In genomic region chr6:36119209-36119608, GRCh38 we compare ENCODE assay signal across 12 cellular contexts. TPM values are rescaled to one million over a fixed set of nuclear protein-coding genes. Genes with fewer than 3 reads are reported as not detected.
DNase-seq lines count a peak whose midpoint lies in the region; ATAC-seq and TF ChIP-seq lines count a peak whose summit lies in the region.
"Had no signal": no experiment of that assay in that cellular context is flagged by ENCODE, and none has a peak within 500 bp of the region (broad histone marks: within the 10 kb centered on the region; RNA-seq: fewer than 3 reads in every experiment).

No MANE protein-coding gene starts in this region.

- intact Hi-C loops in stomach (cut with DNase I; ENCODE audit: low total_unique reads) (no loop called here), tibial artery (cut with DNase I; ENCODE audit: low total_unique reads) (no loop called here)

- ATAC-seq in WTC11, result no peak
- no peak for ATAC-seq in HG03025 (IDR thresholded peaks at IDR 0.05; ENCODE audit: low FRiP score, unreplicated experiment)
- ATAC-seq in SK-N-SH treated with all-trans-retinoic acid at 6 μM for 48 hours, result no peak

- no peaks in the 10 kb centered on the region for H3K27me3 ChIP-seq in stomach
- no peaks in the 10 kb centered on the region for H3K27me3 ChIP-seq in tibial artery
- H3K27me3 ChIP-seq: heart right ventricle had no signal

- H3K27ac Mint-ChIP-seq in activated CD4-positive, alpha-beta T cell treated with anti-CD3 and anti-CD28 coated beads, Interleukin-2, amount 10 ng/mL, durations not matched to agents 7 days and 5 days, result peak overlapping the region; percentile 98
- H3K27ac Mint-ChIP-seq in WTC11, result 0 out of 2 replicates have a peak overlapping the region, but pooled peaks have one; percentile 35

- H3K9me3 ChIP-seq in stomach (no peaks in the 10 kb centered on the region), tibial artery (no peaks in the 10 kb centered on the region)
- H3K9me3 ChIP-seq: heart right ventricle, prostate gland had no signal

- H3K4me1 ChIP-seq in stomach, result peaks cover 20 to 90% (median 50%) of the 10 kb centered on the region in 4 donors
- H3K4me1 ChIP-seq in tibial artery, result peaks cover 0 to 16% (median 4%) of the 10 kb centered on the region in 4 donors

- H3K4me3 ChIP-seq in stomach (no peak overlapping the region), tibial artery (no peak overlapping the region)
- H3K4me3 ChIP-seq: heart right ventricle, prostate gland had no signal

- no peaks in the 10 kb centered on the region for H3K9me3 Mint-ChIP-seq in activated CD4-positive, alpha-beta T cell treated with anti-CD3 and anti-CD28 coated beads, Interleukin-2, amount 10 ng/mL, durations not matched to agents 7 days and 5 days
- H3K9me3 Mint-ChIP-seq in WTC11, result no peaks in the 10 kb centered on the region

- no peak for DNase-seq in activated CD4-positive, alpha-beta T cell treated with anti-CD3 and anti-CD28 coated beads, Interleukin-2, amount 10 ng/mL, durations not matched to agents 7 days and 5 days
- no peak for DNase-seq in activated CD4-positive, alpha-beta T cell treated with anti-CD3 and anti-CD28 coated beads for 4 hours
- DNase-seq in WTC11 (ENCODE audit: low spot score) (no peak), erythroblast (lab: John Stamatoyannopoulos, UW) (peak; percentile 52 to 69), stomach (no peak), tibial artery (no peak)
- DNase-seq: ACHN, cortex of kidney, heart right ventricle had no signal

- TF ChIP-seq EP300 in stomach (IDR thresholded peaks at IDR 0.05), result no peak

- CTCF ChIA-PET in activated CD4-positive, alpha-beta T cell treated with anti-CD3 and anti-CD28 coated beads, Interleukin-2, amount 10 ng/mL, durations not matched to agents 7 days and 5 days (lab: Charles Lee), result interaction anchor here (1.3 to 1.8 kb wide), 2 partner anchors 20 to 92 kb away, joined by 4 to 5 read pairs; partner anchors contain the start of gene MAPK14
- CTCF ChIA-PET in WTC11 (lab: Charles Lee), result interaction anchor here (1.1 kb wide), 1 partner anchor 20 kb away, joined by 3 read pairs; no protein-coding TSS in a partner anchor

- no peak for TF ChIP-seq CTCF in WTC11 (IDR thresholded peaks at IDR 0.05)
- no peak for TF ChIP-seq CTCF in stomach (IDR thresholded peaks at IDR 0.05)
- TF ChIP-seq CTCF in tibial artery (IDR thresholded peaks at IDR 0.05), result no peak

- H3K36me3 Mint-ChIP-seq in activated CD4-positive, alpha-beta T cell treated with anti-CD3 and anti-CD28 coated beads, Interleukin-2, amount 10 ng/mL, durations not matched to agents 7 days and 5 days (ENCODE audit: low read depth), result peaks cover 38% of the 10 kb centered on the region
- no peaks in the 10 kb centered on the region for H3K36me3 Mint-ChIP-seq in WTC11

- H3K4me3 Mint-ChIP-seq in activated CD4-positive, alpha-beta T cell treated with anti-CD3 and anti-CD28 coated beads, Interleukin-2, amount 10 ng/mL, durations not matched to agents 7 days and 5 days, result no peak overlapping the region
- H3K4me3 Mint-ChIP-seq in WTC11, result no peak overlapping the region

- TF ChIP-seq POLR2A in erythroblast (IDR thresholded peaks at IDR 0.05; ENCODE audit: low read length) (no peak), stomach (IDR thresholded peaks at IDR 0.05) (no peak)

- no peaks in the 10 kb centered on the region for H3K27me3 Mint-ChIP-seq in activated CD4-positive, alpha-beta T cell treated with anti-CD3 and anti-CD28 coated beads, Interleukin-2, amount 10 ng/mL, durations not matched to agents 7 days and 5 days
- no peaks in the 10 kb centered on the region for H3K27me3 Mint-ChIP-seq in WTC11 (ENCODE audit: low read depth)

- POLR2A ChIA-PET in activated CD4-positive, alpha-beta T cell treated with anti-CD3 and anti-CD28 coated beads, Interleukin-2, amount 10 ng/mL, durations not matched to agents 7 days and 5 days (lab: Charles Lee), result no interaction called here
- POLR2A ChIA-PET in WTC11 (lab: Charles Lee), result no interaction called here

- H3K27ac ChIP-seq in stomach (peak overlapping the region in 3 of 5 donors; percentile 42 to 59 (median 52)), tibial artery (no peak overlapping the region)
- H3K27ac ChIP-seq: prostate gland had no signal

- H3K36me3 ChIP-seq in stomach (peaks cover 0 to 12% (median 6%) of the 10 kb centered on the region in 4 donors), tibial artery (peaks cover 0 to 18% (median 6%) of the 10 kb centered on the region in 3 donors)
- H3K36me3 ChIP-seq: prostate gland had no signal

- H3K4me1 Mint-ChIP-seq in activated CD4-positive, alpha-beta T cell treated with anti-CD3 and anti-CD28 coated beads, Interleukin-2, amount 10 ng/mL, durations not matched to agents 7 days and 5 days, result peaks cover 96% of the 10 kb centered on the region
- H3K4me1 Mint-ChIP-seq in WTC11, result peaks cover 34% of the 10 kb centered on the region

- 63 to 75% (median 69%) methylated on average over 4 of the region's 4 CpGs for WGBS in stomach, 5 donors

TF ChIP-seq in WTC11, 78 proteins besides CTCF, POLR2A, EP300 and RAD21 (continues in another document):
- TF ChIP-seq MLX (CRISPR knock-in tag; IDR thresholded peaks at IDR 0.05) (no peak), ZNF396 (CRISPR knock-in tag; IDR thresholded peaks at IDR 0.05; ENCODE audit: borderline replicate concordance) (no peak), CBFB (CRISPR knock-in tag; IDR thresholded peaks at IDR 0.05; ENCODE audit: low read depth) (no peak), IRF2 (CRISPR knock-in tag; IDR thresholded peaks at IDR 0.05; ENCODE audit: borderline replicate concordance, low read depth) (no peak), RORB (CRISPR knock-in tag; IDR thresholded peaks at IDR 0.05) (no peak), SMAD4 (CRISPR knock-in tag; IDR thresholded peaks at IDR 0.05) (no peak)

TF ChIP-seq in SK-N-SH treated with all-trans-retinoic acid at 6 μM for 48 hours, 23 proteins besides CTCF, POLR2A, EP300 and RAD21:
- TF ChIP-seq ZFP30 (CRISPR knock-in tag; IDR thresholded peaks at IDR 0.05) (no peak), TCF4 (CRISPR knock-in tag; IDR thresholded peaks at IDR 0.05; ENCODE audit: borderline replicate concordance) (no peak), PATZ1 (CRISPR knock-in tag; IDR thresholded peaks at IDR 0.05; ENCODE audit: borderline replicate concordance) (no peak), PPARA (CRISPR knock-in tag; IDR thresholded peaks at IDR 0.05; ENCODE audit: borderline replicate concordance) (no peak), OSR1 (CRISPR knock-in tag; IDR thresholded peaks at IDR 0.05) (no peak)

RNA-seq across cellular contexts. Expression of gene MAPK13, which starts 11.1 kb away (rescaled TPM):
- 10 to 100 TPM; 29.3 to 29.9 TPM for total RNA-seq in activated CD4-positive, alpha-beta T cell treated with anti-CD3 and anti-CD28 coated beads, Interleukin-2, amount 10 ng/mL, durations not matched to agents 7 days and 5 days
- total RNA-seq in WTC11 (2021), result 13.6 to 17.8 TPM (median 17.0 TPM) in 3 replicates
- 10 to 100 TPM; 19.8 to 95.9 (median 33.0) TPM for total RNA-seq in stomach
- 10 to 100 TPM; 28.7 to 57.1 (median 35.9) TPM for polyA plus RNA-seq in stomach

Comparison
In these comparisons a context has a peak if more than half of its experiments do, and no peak if none do; other contexts are left out.
1. DNase-seq: peak in erythroblast (2 of 2); none in activated CD4-positive, alpha-beta T cell treated with anti-CD3 and anti-CD28 coated beads, Interleukin-2, amount 10 ng/mL, durations not matched to agents 7 days and 5 days (single experiment), activated CD4-positive, alpha-beta T cell treated with anti-CD3 and anti-CD28 coated beads for 4 hours (0 of 2), WTC11 (single experiment), stomach (single experiment) and tibial artery (0 of 2).
2. H3K27ac ChIP-seq: peak in stomach (3 of 5); none in tibial artery (0 of 2).